ENCODE assay signal across 8 cellular contexts in genomic region chr4:124903995-124904722, GRCh38.
DNase-seq lines count a peak whose midpoint lies in the region; FAIRE-seq and TF ChIP-seq lines count a peak whose summit lies in the region.

No MANE protein-coding gene starts in this region.

- H3K79me2 ChIP-seq in parathyroid adenoma = no peaks in the 10 kb centered on the region

- H3K36me3 ChIP-seq in parathyroid adenoma (ENCODE audit: control insufficient read depth, insufficient read depth, low read length) (no peaks in the 10 kb centered on the region), WERI-Rb-1 (no peaks in the 10 kb centered on the region)

- peak overlapping the region; percentile 47 for H2AFZ ChIP-seq in parathyroid adenoma

- no peaks in the 10 kb centered on the region for H3K4me1 ChIP-seq in parathyroid adenoma

- peak overlapping the region; percentile 64 for H3K4me2 ChIP-seq in parathyroid adenoma (ENCODE audit: low read length)

- DNase-seq in EH (ENCODE audit: low read depth) (peak; percentile 79), NCI-H510A (lab: John Stamatoyannopoulos, UW) (peak; percentile 17), epithelial cell of proximal tubule (ENCODE audit: low read depth) (peak; percentile 2), GM12891 (ENCODE audit: insufficient read length, low spot score) (no peak), activated T-cell treated with anti-CD3 and anti-CD28 coated beads for 4 hours (no peak), WERI-Rb-1 (no peak)
- no peak for DNase-seq in stimulated activated CD4-positive, alpha-beta T cell treated with anti-CD3 and anti-CD28 coated beads, Interleukin-2, amount 100 ng/mL, for 24 hours

- TF ChIP-seq CTCF in epithelial cell of proximal tubule (conservative IDR thresholded peaks at IDR 0.05; ENCODE audit: low read depth, low read length) (no peak), parathyroid adenoma (IDR thresholded peaks at IDR 0.05) (no peak), WERI-Rb-1 (IDR thresholded peaks at IDR 0.05; ENCODE audit: low read depth, low read length) (no peak)

- H3K27ac ChIP-seq in parathyroid adenoma (no peak overlapping the region), WERI-Rb-1 (no peak overlapping the region)

- no peak for FAIRE-seq in GM12891 (lab: Jason Lieb, UNC)

- H3K4me3 ChIP-seq in epithelial cell of proximal tubule (ENCODE audit: low read depth, low read length) (peak overlapping the region; percentile 32), parathyroid adenoma (ENCODE audit: low read depth, low read length) (peak overlapping the region; percentile 34), WERI-Rb-1 (ENCODE audit: low read depth, low read length) (no peak overlapping the region)

- H3K27me3 ChIP-seq in parathyroid adenoma (ENCODE audit: control insufficient read depth, insufficient read depth, low read length) = no peaks in the 10 kb centered on the region
- no peaks in the 10 kb centered on the region for H3K27me3 ChIP-seq in WERI-Rb-1 (ENCODE audit: insufficient read depth, low read depth, severe bottlenecking)

- TF ChIP-seq POLR2A in GM12891 (IDR thresholded peaks at IDR 0.05; ENCODE audit: low read depth, low read length) = no peak

- no peak overlapping the region for H3K9ac ChIP-seq in parathyroid adenoma

- H3K9me3 ChIP-seq in parathyroid adenoma (ENCODE audit: control insufficient read depth, low read length) (no peaks in the 10 kb centered on the region), WERI-Rb-1 (ENCODE audit: severe bottlenecking) (no peaks in the 10 kb centered on the region)

TF ChIP-seq in GM12891, 5 proteins besides CTCF, POLR2A, EP300 and RAD21:
- no peak for TF ChIP-seq TAF1 (IDR thresholded peaks at IDR 0.05; ENCODE audit: low read depth, low read length)
- no peak for TF ChIP-seq SPI1 (IDR thresholded peaks at IDR 0.05; ENCODE audit: low read depth, low read length)
- TF ChIP-seq PAX5 (IDR thresholded peaks at IDR 0.05; ENCODE audit: insufficient read depth, low read length, severe bottlenecking) = no peak
- no peak for TF ChIP-seq POU2F2 (IDR thresholded peaks at IDR 0.05; ENCODE audit: low read depth, low read length)
- no peak for TF ChIP-seq POLR2AphosphoS5 (IDR thresholded peaks at IDR 0.05; ENCODE audit: low read depth, low read length)

Comparison
In these comparisons a context has a peak if more than half of its experiments do, and no peak if none do; other contexts are left out.
1. DNase-seq: peak in EH (single experiment), NCI-H510A (single experiment) and epithelial cell of proximal tubule (single experiment); none in GM12891 (single experiment), activated T-cell treated with anti-CD3 and anti-CD28 coated beads for 4 hours (single experiment), stimulated activated CD4-positive, alpha-beta T cell treated with anti-CD3 and anti-CD28 coated beads, Interleukin-2, amount 100 ng/mL, for 24 hours (0 of 2) and WERI-Rb-1 (single experiment).